Comparison of ENCODE assay signal across 8 cellular contexts in genomic region chrX:134806707-134807038, GRCh38. TPM values are rescaled to one million over a fixed set of nuclear protein-coding genes. Genes with fewer than 3 reads are reported as not detected.
A peak's percentile ranks its signal among the peaks of the same experiment; 100 is the strongest.
DNase-seq lines count a peak whose midpoint lies in the region; ATAC-seq, FAIRE-seq and TF ChIP-seq lines count a peak whose summit lies in the region.

No MANE protein-coding gene starts in this region.

- no peaks in the 10 kb centered on the region for H3K36me3 ChIP-seq in RWPE2 (ENCODE audit: low read depth)
- no peaks in the 10 kb centered on the region for H3K36me3 ChIP-seq in fibroblast of lung (ENCODE audit: control insufficient read depth, insufficient read depth, low read length)

- peak overlapping the region; percentile 42 for H3K4me3 ChIP-seq in GM12865 (ENCODE audit: low read depth, low read length)
- H3K4me3 ChIP-seq in RWPE2 (ENCODE audit: severe bottlenecking) = peak overlapping the region; percentile 68
- peak overlapping the region in 3 of 4 experiments; percentile 78 to 93 (median 78) for H3K4me3 ChIP-seq in fibroblast of lung (replicated peaks in 1 of 4; ENCODE audit: control extremely low read depth in 1 of 4, insufficient read depth in 1 of 4, low read depth in 3 of 4, low read length in 4 of 4)
- peak overlapping the region; percentile 82 for H3K4me3 ChIP-seq in retinal pigment epithelial cell (ENCODE audit: low read length)

- H3K9ac ChIP-seq in fibroblast of lung (ENCODE audit: insufficient read depth, low read length) = no peak overlapping the region

- H3K9me3 ChIP-seq in RWPE2 (ENCODE audit: severe bottlenecking) (no peaks in the 10 kb centered on the region), fibroblast of lung (ENCODE audit: control insufficient read depth, insufficient read depth, low read depth, low read length) (no peaks in the 10 kb centered on the region)

- H2AFZ ChIP-seq in fibroblast of lung (ENCODE audit: low read length) = peak overlapping the region; percentile 80

- no peak for FAIRE-seq in D721Med (lab: Jason Lieb, UNC)

- H3K4me2 ChIP-seq in fibroblast of lung (ENCODE audit: extremely low read depth, insufficient read depth, low read length) = peak overlapping the region; percentile 54

- H3K79me2 ChIP-seq in fibroblast of lung (ENCODE audit: control insufficient read depth, insufficient read depth, low read length) = no peaks in the 10 kb centered on the region

- no peaks in the 10 kb centered on the region for H3K4me1 ChIP-seq in RWPE2 (ENCODE audit: insufficient read depth, poor library complexity, severe bottlenecking)
- no peaks in the 10 kb centered on the region for H3K4me1 ChIP-seq in fibroblast of lung (ENCODE audit: control insufficient read depth, extremely low read depth, insufficient read depth, low read length)

- peak overlapping the region; percentile 7 for H3K27ac ChIP-seq in RWPE2 (ENCODE audit: poor library complexity, severe bottlenecking)
- peak overlapping the region; percentile 90 for H3K27ac ChIP-seq in fibroblast of lung (ENCODE audit: insufficient read depth, low read length)

- DNase-seq in GM12865 (ENCODE audit: low read depth) = no peak
- DNase-seq in RWPE2 (ENCODE audit: low spot score) = no peak
- no peak for DNase-seq in fibroblast of lung (ENCODE audit: low read depth in 2 of 2)
- DNase-seq in retinal pigment epithelial cell (ENCODE audit: low read depth) = no peak
- no peak for DNase-seq in stimulated activated CD4-positive, alpha-beta T cell treated with anti-CD3 and anti-CD28 coated beads, Interleukin-2, amount 100 ng/mL, for 48 hours
- DNase-seq in ACHN = no peak
- DNase-seq in D721Med (ENCODE audit: insufficient read length, low spot score) = no peak

- in situ Hi-C loops in ACHN (cut with HindIII; ENCODE audit: low pct_ligation_motif_present, low pct_unique_long_range_greater_than_20kb, low sequenced_read_pairs) = no loop called here

- H4K20me1 ChIP-seq in fibroblast of lung (ENCODE audit: control insufficient read depth, extremely low read depth, insufficient read depth, low read length) = no peaks in the 10 kb centered on the region

- TF ChIP-seq CTCF in GM12865 (IDR thresholded peaks at IDR 0.05; ENCODE audit: insufficient read depth, low read depth, low read length, missing control alignments) = no peak
- no peak for TF ChIP-seq CTCF in RWPE2 (IDR thresholded peaks at IDR 0.05; ENCODE audit: poor library complexity, severe bottlenecking)
- TF ChIP-seq CTCF in fibroblast of lung (conservative IDR thresholded peaks at IDR 0.05 in 1 of 2, IDR thresholded peaks at IDR 0.05 in 1 of 2; ENCODE audit: low read depth in 1 of 2, low read length in 2 of 2) = no peak
- TF ChIP-seq CTCF in retinal pigment epithelial cell (conservative IDR thresholded peaks at IDR 0.05; ENCODE audit: low read depth, low read length) = no peak
- no peak for TF ChIP-seq CTCF in D721Med (IDR thresholded peaks at IDR 0.05; ENCODE audit: insufficient read depth, missing control alignments)

- H3K27me3 ChIP-seq in RWPE2 (ENCODE audit: insufficient read depth, poor library complexity, severe bottlenecking) (no peaks in the 10 kb centered on the region), fibroblast of lung (ENCODE audit: control insufficient read depth, insufficient read depth, low read length) (no peaks in the 10 kb centered on the region)

- ATAC-seq in RWPE2 (ENCODE audit: low read depth) = no peak
- ATAC-seq in HG02970 (IDR thresholded peaks at IDR 0.05; ENCODE audit: low FRiP score, unreplicated experiment) = no peak

RNA-seq across cellular contexts. Expression of gene PABIR2, which starts 9.7 kb away (rescaled TPM):
- 9.0 and 16.8 TPM in 2 replicates for total RNA-seq in fibroblast of lung
- 18.8 and 27.2 TPM in 2 replicates for polyA plus RNA-seq in fibroblast of lung
- polyA plus RNA-seq in fibroblast of lung (2012) = 12.6 and 23.8 TPM in 2 replicates
- polyA minus RNA-seq in fibroblast of lung (ENCODE audit: low replicate concordance) = 5.2 and 51.1 TPM in 2 replicates
